ENCODE assay signal across 35 cellular contexts in the genomic region with DNA sequence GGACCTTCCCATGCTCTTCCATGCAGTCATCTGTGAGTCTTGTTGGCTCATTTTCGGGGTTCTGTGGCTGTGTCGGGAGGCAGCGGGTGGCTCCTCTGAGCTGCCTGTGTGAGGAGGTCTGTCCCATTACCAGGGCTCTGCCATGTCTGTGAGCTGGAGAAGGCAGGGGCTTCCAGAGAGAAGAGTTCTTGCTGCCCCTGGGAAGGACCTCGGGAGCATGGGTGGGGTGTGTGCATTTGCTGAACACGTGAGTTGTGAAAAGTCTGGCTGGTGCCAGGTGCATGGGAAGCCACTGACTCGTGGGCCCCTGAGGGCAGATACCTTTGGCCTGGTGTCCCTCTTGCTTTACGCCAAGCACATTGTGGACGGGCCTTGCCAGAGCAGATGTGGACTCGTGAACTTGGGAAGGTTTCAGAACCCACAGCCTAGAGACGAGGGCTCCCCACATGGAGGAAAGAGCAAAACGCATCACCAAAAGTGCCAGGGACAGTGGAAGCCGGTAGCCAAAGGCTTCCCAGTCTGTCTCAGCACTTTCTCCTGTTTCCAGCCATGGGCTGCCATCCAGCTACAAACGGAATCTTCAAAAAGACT.
"Had no signal": no experiment of that assay in that cellular context is flagged by ENCODE, and none has a peak within 500 bp of the region (broad histone marks: within the 10 kb centered on the region; RNA-seq: fewer than 3 reads in every experiment).

No MANE protein-coding gene starts in this region.

- FAIRE-seq: astrocyte, bronchial epithelial cell, RCC 7860, TTC549 had no signal

- H3K27ac ChIP-seq: adrenal gland, PC-9, SJSA1 had no signal

- H3K27me3 ChIP-seq: adrenal gland, MG63, SJSA1 had no signal

- H3K4me3 ChIP-seq: adrenal gland, MG63, PC-9, SJSA1 had no signal

- H3K36me3 Mint-ChIP-seq: activated naive CD4-positive, alpha-beta T cell treated with anti-CD3 and anti-CD28 coated beads, Interleukin-2, amount 50 U/mL, for 72 hours; brain had no signal

- H3K4me1 ChIP-seq: adrenal gland had no signal

- H2AFZ ChIP-seq: PC-9 had no signal

- H3K4me1 Mint-ChIP-seq: activated CD4-positive, alpha-beta T cell treated with anti-CD3 and anti-CD28 coated beads for 36 hours; activated CD4-positive, alpha-beta T cell treated with anti-CD3 and anti-CD28 coated beads, Interleukin-2, amount 10 ng/mL, durations not matched to agents 7 days and 5 days had no signal

- ATAC-seq: activated CD4-positive, alpha-beta T cell treated with anti-CD3 and anti-CD28 coated beads for 36 hours; activated CD4-positive, CD25-positive, alpha-beta regulatory T cell treated with anti-CD3 and anti-CD28 coated beads, Interleukin-2, amount 50 U/mL, for 24 hours; activated naive CD4-positive, alpha-beta T cell treated with anti-CD3 and anti-CD28 coated beads, Interleukin-2, amount 50 U/mL, for 72 hours; activated T-cell treated with anti-CD3 and anti-CD28 coated beads, Interleukin-2, amount 50 U/mL, for 4 hours had no signal

- DNase-seq: activated CD4-positive, alpha-beta T cell treated with anti-CD3 and anti-CD28 coated beads for 36 hours; activated CD4-positive, alpha-beta T cell treated with anti-CD3 and anti-CD28 coated beads, Interleukin-2, amount 10 ng/mL, durations not matched to agents 7 days and 5 days; activated CD4-positive, alpha-beta T cell treated with anti-CD3 and anti-CD28 coated beads, Interleukin-2, amount 50 U/mL, for 48 hours; activated CD8-positive, alpha-beta memory T cell treated with anti-CD3 and anti-CD28 coated beads, Interleukin-2, amount 50 U/mL, for 4 hours; activated gamma-delta T cell treated with Interleukin-2 at 50 U/mL for 16 hours; activated naive CD4-positive, alpha-beta T cell treated with anti-CD3 and anti-CD28 coated beads for 36 hours; activated T-cell treated with anti-CD3 and anti-CD28 coated beads for 4 hours; activated T-cell treated with anti-CD3 and anti-CD28 coated beads, Interleukin-2, amount 50 U/mL, for 4 hours; adrenal gland; caudate nucleus; Kasumi-1; KG1; MG63; MV-4-11; NCI-H1092; NCI-H1436 treated with DMSO at 0.1 percent for 48 hours; NCI-H1694 treated with DMSO at 0.1 percent for 48 hours; NCI-H2029; NCI-H345; NCI-H524 treated with DMSO at 0.1 percent for 48 hours; NK-92 treated with Interleukin-12 subunit alpha and Interleukin-12 subunit beta, amount 100 ng/mL, for 24 hours; SHP77 treated with DMSO at 0.1 percent for 48 hours; SK-N-SH had no signal

- H3K9me2 ChIP-seq: SK-N-SH had no signal

- H3K4me3 Mint-ChIP-seq: activated CD4-positive, alpha-beta T cell treated with anti-CD3 and anti-CD28 coated beads for 36 hours; activated CD4-positive, alpha-beta T cell treated with anti-CD3 and anti-CD28 coated beads, Interleukin-2, amount 10 ng/mL, durations not matched to agents 7 days and 5 days; activated naive CD4-positive, alpha-beta T cell treated with anti-CD3 and anti-CD28 coated beads for 36 hours; activated T-cell treated with anti-CD3 and anti-CD28 coated beads, Interleukin-2, amount 50 U/mL, for 4 hours; activated T-helper 1 cell treated with anti-CD3 and anti-CD28 coated beads, Interleukin-12 subunit alpha, Interleukin-12 subunit beta, Interleukin-2, Interleukin-4 antibody, amounts not matched to agents 30 ng/mL and 10 ng/mL and 1 ng/mL, durations not matched to agents 14 hours and 24 hours and 36 hours; brain; T-helper 1 cell treated with Interleukin-12 subunit alpha and Interleukin-12 subunit beta and Interleukin-4 antibody, amounts not matched to agents 30 μg/mL and 1 μg/mL, for 36 hours; T-helper 2 cell treated with Interferon-gamma antibody and Interleukin-4, amounts not matched to agents 5 μg/mL and 100 μg/mL, for 36 hours had no signal

- H3K9me3 ChIP-seq: adrenal gland, MG63, SJSA1, SK-N-SH had no signal

- H3K27ac Mint-ChIP-seq: activated CD4-positive, alpha-beta T cell treated with anti-CD3 and anti-CD28 coated beads for 36 hours; activated CD4-positive, alpha-beta T cell treated with anti-CD3 and anti-CD28 coated beads, Interleukin-2, amount 10 ng/mL, durations not matched to agents 7 days and 5 days; activated naive CD4-positive, alpha-beta T cell treated with anti-CD3 and anti-CD28 coated beads for 36 hours; activated naive CD4-positive, alpha-beta T cell treated with anti-CD3 and anti-CD28 coated beads, Interleukin-2, amount 50 U/mL, for 72 hours; activated T-helper 1 cell treated with anti-CD3 and anti-CD28 coated beads, Interleukin-12 subunit alpha, Interleukin-12 subunit beta, Interleukin-2, Interleukin-4 antibody, amounts not matched to agents 30 ng/mL and 10 ng/mL and 1 ng/mL, durations not matched to agents 14 hours and 24 hours and 36 hours; brain; T-helper 1 cell treated with Interleukin-12 subunit alpha and Interleukin-12 subunit beta and Interleukin-4 antibody, amounts not matched to agents 30 μg/mL and 1 μg/mL, for 36 hours; T-helper 2 cell treated with Interferon-gamma antibody and Interleukin-4, amounts not matched to agents 5 μg/mL and 100 μg/mL, for 36 hours had no signal

- H3K9me3 Mint-ChIP-seq: activated CD4-positive, alpha-beta T cell treated with anti-CD3 and anti-CD28 coated beads, Interleukin-2, amount 10 ng/mL, durations not matched to agents 7 days and 5 days; activated naive CD4-positive, alpha-beta T cell treated with anti-CD3 and anti-CD28 coated beads for 36 hours; activated naive CD4-positive, alpha-beta T cell treated with anti-CD3 and anti-CD28 coated beads, Interleukin-2, amount 50 U/mL, for 72 hours; activated T-cell treated with anti-CD3 and anti-CD28 coated beads, Interleukin-2, amount 50 U/mL, for 4 hours; activated T-helper 1 cell treated with anti-CD3 and anti-CD28 coated beads, Interleukin-12 subunit alpha, Interleukin-12 subunit beta, Interleukin-2, Interleukin-4 antibody, amounts not matched to agents 30 ng/mL and 10 ng/mL and 1 ng/mL, durations not matched to agents 14 hours and 24 hours and 36 hours; brain; T-helper 1 cell treated with Interleukin-12 subunit alpha and Interleukin-12 subunit beta and Interleukin-4 antibody, amounts not matched to agents 30 μg/mL and 1 μg/mL, for 36 hours; T-helper 2 cell treated with Interferon-gamma antibody and Interleukin-4, amounts not matched to agents 5 μg/mL and 100 μg/mL, for 36 hours had no signal

- H3K36me3 ChIP-seq: adrenal gland, MG63 had no signal

- H3K27me3 Mint-ChIP-seq: activated CD4-positive, alpha-beta T cell treated with anti-CD3 and anti-CD28 coated beads for 36 hours; activated CD4-positive, alpha-beta T cell treated with anti-CD3 and anti-CD28 coated beads, Interleukin-2, amount 10 ng/mL, durations not matched to agents 7 days and 5 days had no signal

- H3K9ac ChIP-seq: SK-N-SH had no signal

- H3K4me2 ChIP-seq: PC-9, SK-N-SH had no signal
